In genomic region chr10:32955299-32955772, GRCh38 we compare ENCODE assay signal across 10 cellular contexts. TPM values are rescaled to one million over a fixed set of nuclear protein-coding genes. Genes with fewer than 3 reads are reported as not detected.
DNase-seq lines count a peak whose midpoint lies in the region; ATAC-seq and TF ChIP-seq lines count a peak whose summit lies in the region.
"Had no signal": no experiment of that assay in that cellular context is flagged by ENCODE, and none has a peak within 500 bp of the region (broad histone marks: within the 10 kb centered on the region; RNA-seq: fewer than 3 reads in every experiment).

No MANE protein-coding gene starts in this region.

- DNase-seq in activated T-cell treated with anti-CD3 and anti-CD28 coated beads, Interleukin-2, amount 50 U/mL, for 72 hours = no peak
- DNase-seq in activated T-cell treated with anti-CD3 and anti-CD28 coated beads for 4 hours (no peak), astrocyte of the cerebellum (ENCODE audit: low read depth) (no peak), kidney tubule cell (ENCODE audit: low spot score) (peak; percentile 31), tibial artery (no peak), occipital lobe (lab: John Stamatoyannopoulos, UW) (no peak), NCI-H2171 (lab: John Stamatoyannopoulos, UW) (no peak)
- no peak for DNase-seq in stimulated activated CD4-positive, alpha-beta T cell treated with anti-CD3 and anti-CD28 coated beads, Interleukin-2, amount 100 ng/mL, for 24 hours
- DNase-seq: GOT3, NCI-H510A had no signal

- no peaks in the 10 kb centered on the region for H3K27me3 ChIP-seq in tibial artery

- H3K4me1 Mint-ChIP-seq in activated T-cell treated with anti-CD3 and anti-CD28 coated beads, Interleukin-2, amount 50 U/mL, for 72 hours (ENCODE audit: low read depth) = peaks cover 70% of the 10 kb centered on the region

- no peak for TF ChIP-seq CTCF in astrocyte of the cerebellum (IDR thresholded peaks at IDR 0.05; ENCODE audit: low read depth, low read length, missing control alignments)
- TF ChIP-seq CTCF in tibial artery (IDR thresholded peaks at IDR 0.05) = no peak

- intact Hi-C loops in tibial artery (cut with DNase I; ENCODE audit: low total_unique reads) = no loop called here

- peak overlapping the region; percentile 89 for H3K27ac Mint-ChIP-seq in activated T-cell treated with anti-CD3 and anti-CD28 coated beads, Interleukin-2, amount 50 U/mL, for 72 hours

- H3K27me3 Mint-ChIP-seq in activated T-cell treated with anti-CD3 and anti-CD28 coated beads, Interleukin-2, amount 50 U/mL, for 72 hours (ENCODE audit: low read depth) = peaks cover 8% of the 10 kb centered on the region

- no peaks in the 10 kb centered on the region for H3K9me3 ChIP-seq in tibial artery

- H3K4me3 Mint-ChIP-seq in activated T-cell treated with anti-CD3 and anti-CD28 coated beads, Interleukin-2, amount 50 U/mL, for 72 hours = peak overlapping the region; percentile 17 to 74

- H3K4me3 ChIP-seq in astrocyte of the cerebellum (ENCODE audit: low read depth, low read length) (peak overlapping the region; percentile 86), tibial artery (peak overlapping the region; percentile 87 to 98)

- peak overlapping the region; percentile 53 to 95 for H3K27ac ChIP-seq in tibial artery

- H3K4me1 ChIP-seq in tibial artery = peaks cover 0 to 72% (median 37%) of the 10 kb centered on the region in 4 donors

- no peaks in the 10 kb centered on the region for H3K36me3 ChIP-seq in tibial artery

- ATAC-seq in activated T-cell treated with anti-CD3 and anti-CD28 coated beads, Interleukin-2, amount 50 U/mL, for 72 hours (replicated peaks in 1 of 2) = no peak

- in situ Hi-C loops in astrocyte of the cerebellum (cut with HindIII; ENCODE audit: low sequenced_read_pairs) = no loop called here

- no peaks in the 10 kb centered on the region for H3K9me3 Mint-ChIP-seq in activated T-cell treated with anti-CD3 and anti-CD28 coated beads, Interleukin-2, amount 50 U/mL, for 72 hours

- no peaks in the 10 kb centered on the region for H3K36me3 Mint-ChIP-seq in activated T-cell treated with anti-CD3 and anti-CD28 coated beads, Interleukin-2, amount 50 U/mL, for 72 hours (ENCODE audit: insufficient read depth in 2 of 2)

RNA-seq across cellular contexts. Expression of gene ITGB1, which starts 2.7 kb away (rescaled TPM):
- 10 to 100 TPM; 52.3 to 91.2 TPM for total RNA-seq in activated T-cell treated with anti-CD3 and anti-CD28 coated beads, Interleukin-2, amount 50 U/mL, for 72 hours
- 102 TPM for total RNA-seq in occipital lobe
